ENCODE assay signal across 25 cellular contexts in genomic region chr10:5440206-5440605, GRCh38. TPM values are rescaled to one million over a fixed set of nuclear protein-coding genes. Genes with fewer than 3 reads are reported as not detected.
"Had no signal": no experiment of that assay in that cellular context is flagged by ENCODE, and none has a peak within 500 bp of the region (broad histone marks: within the 10 kb centered on the region; RNA-seq: fewer than 3 reads in every experiment).

No MANE protein-coding gene starts in this region.

- H3K36me3 Mint-ChIP-seq: brain had no signal

- H3K27ac ChIP-seq: KMS-11, PC-9, VCaP had no signal

- H3K4me3 ChIP-seq: PC-9 had no signal

- ATAC-seq: activated CD8-positive, alpha-beta memory T cell treated with anti-CD3 and anti-CD28 coated beads, Interleukin-2, amount 10 ng/mL, durations not matched to agents 7 days and 5 days; activated naive CD4-positive, alpha-beta T cell treated with anti-CD3 and anti-CD28 coated beads, Interleukin-2, amount 50 U/mL, for 72 hours; activated naive CD8-positive, alpha-beta T cell treated with anti-CD3 and anti-CD28 coated beads, Interleukin-2, amount 50 U/mL, for 24 hours; activated T-cell treated with anti-CD3 and anti-CD28 coated beads, Interleukin-2, amount 50 U/mL, for 4 hours had no signal

- H3K27me3 Mint-ChIP-seq: activated CD8-positive, alpha-beta memory T cell treated with anti-CD3 and anti-CD28 coated beads, Interleukin-2, amount 10 ng/mL, durations not matched to agents 7 days and 5 days; brain; central memory CD8-positive, alpha-beta T cell had no signal

- H3K27ac Mint-ChIP-seq: activated CD8-positive, alpha-beta memory T cell treated with anti-CD3 and anti-CD28 coated beads, Interleukin-2, amount 10 ng/mL, durations not matched to agents 7 days and 5 days; activated naive CD4-positive, alpha-beta T cell treated with anti-CD3 and anti-CD28 coated beads, Interleukin-2, amount 50 U/mL, for 72 hours; activated naive CD8-positive, alpha-beta T cell treated with anti-CD3 and anti-CD28 coated beads, Interleukin-2, amount 50 U/mL, for 24 hours; brain had no signal

- H3K4me2 ChIP-seq: KMS-11, PC-9 had no signal

- H3K4me3 Mint-ChIP-seq: activated CD8-positive, alpha-beta memory T cell treated with anti-CD3 and anti-CD28 coated beads, Interleukin-2, amount 10 ng/mL, durations not matched to agents 7 days and 5 days; activated naive CD8-positive, alpha-beta T cell treated with anti-CD3 and anti-CD28 coated beads, Interleukin-2, amount 50 U/mL, for 24 hours; activated T-cell treated with anti-CD3 and anti-CD28 coated beads, Interleukin-2, amount 50 U/mL, for 4 hours; brain; central memory CD8-positive, alpha-beta T cell had no signal

- DNase-seq: activated CD4-positive, alpha-beta T cell treated with anti-CD3 and anti-CD28 coated beads for 4 hours; activated CD8-positive, alpha-beta memory T cell treated with anti-CD3 and anti-CD28 coated beads, Interleukin-2, amount 10 ng/mL, durations not matched to agents 7 days and 5 days; activated effector memory CD4-positive, alpha-beta T cell treated with anti-CD3 and anti-CD28 coated beads, Interleukin-2, amount 50 U/mL, for 16 hours; activated naive CD4-positive, alpha-beta T cell treated with Interleukin-2 at 50 U/mL for 16 hours; activated naive CD8-positive, alpha-beta T cell treated with anti-CD3 and anti-CD28 coated beads, Interleukin-2, amount 50 U/mL, for 24 hours; activated T-cell treated with anti-CD3 and anti-CD28 coated beads, Interleukin-2, amount 50 U/mL, for 4 hours; amygdala; NCI-H1092 treated with DMSO at 0.1 percent for 48 hours; NCI-H1436 treated with DMSO at 0.1 percent for 48 hours; NCI-H187; NCI-H2081; NCI-H446; NCI-H524; PC-9; SIG-M5; T-helper 2 cell; T1000 had no signal

- H3K4me1 Mint-ChIP-seq: central memory CD8-positive, alpha-beta T cell had no signal

- H3K9me3 Mint-ChIP-seq: activated naive CD4-positive, alpha-beta T cell treated with anti-CD3 and anti-CD28 coated beads, Interleukin-2, amount 50 U/mL, for 72 hours; activated naive CD8-positive, alpha-beta T cell treated with anti-CD3 and anti-CD28 coated beads, Interleukin-2, amount 50 U/mL, for 24 hours; activated T-cell treated with anti-CD3 and anti-CD28 coated beads, Interleukin-2, amount 50 U/mL, for 4 hours; brain; central memory CD8-positive, alpha-beta T cell had no signal

- FAIRE-seq: astrocyte, TTC549 had no signal

- H2AFZ ChIP-seq: PC-9 had no signal

- H3K9ac ChIP-seq: KMS-11 had no signal

RNA-seq across cellular contexts. Expression of gene TUBAL3, which starts 35.6 kb away (rescaled TPM):
- total RNA-seq: activated CD8-positive, alpha-beta memory T cell treated with anti-CD3 and anti-CD28 coated beads, Interleukin-2, amount 10 ng/mL, durations not matched to agents 7 days and 5 days; activated naive CD4-positive, alpha-beta T cell treated with anti-CD3 and anti-CD28 coated beads, Interleukin-2, amount 50 U/mL, for 72 hours; activated T-cell treated with anti-CD3 and anti-CD28 coated beads, Interleukin-2, amount 50 U/mL, for 4 hours; astrocyte had no signal

RNA-seq across cellular contexts. Expression of gene CALML5, which starts 59.2 kb away (rescaled TPM):
- total RNA-seq: activated CD8-positive, alpha-beta memory T cell treated with anti-CD3 and anti-CD28 coated beads, Interleukin-2, amount 10 ng/mL, durations not matched to agents 7 days and 5 days; activated naive CD4-positive, alpha-beta T cell treated with anti-CD3 and anti-CD28 coated beads, Interleukin-2, amount 50 U/mL, for 72 hours; activated T-cell treated with anti-CD3 and anti-CD28 coated beads, Interleukin-2, amount 50 U/mL, for 4 hours; astrocyte; MCF 10A had no signal
